In genomic region chr17:42720996-42721583, GRCh38 we compare ENCODE assay signal across 8 cellular contexts. TPM values are rescaled to one million over a fixed set of nuclear protein-coding genes. Genes with fewer than 3 reads are reported as not detected.
A peak's percentile ranks its signal among the peaks of the same experiment; 100 is the strongest.
DNase-seq lines count a peak whose midpoint lies in the region; ATAC-seq and TF ChIP-seq lines count a peak whose summit lies in the region.

No MANE protein-coding gene starts in this region.

- H3K36me3 Mint-ChIP-seq in T-cell, result peaks cover 60% of the 10 kb centered on the region
- peaks cover 17 to 91% (median 50%) of the 10 kb centered on the region in 3 donors for H3K36me3 Mint-ChIP-seq in naive thymus-derived CD8-positive, alpha-beta T cell

- H3K27me3 ChIP-seq in esophagus squamous epithelium, result no peaks in the 10 kb centered on the region

- no peak overlapping the region for H3K4me3 Mint-ChIP-seq in T-cell
- no peak overlapping the region for H3K4me3 Mint-ChIP-seq in naive thymus-derived CD8-positive, alpha-beta T cell

- intact Hi-C loops in esophagus squamous epithelium (cut with DNase I), result loop anchor here (5.0 kb wide), 1 partner anchor 41 kb away; the partner anchor contains the start of gene RAMP2

- no peaks in the 10 kb centered on the region for H3K27me3 Mint-ChIP-seq in T-cell
- no peaks in the 10 kb centered on the region for H3K27me3 Mint-ChIP-seq in naive thymus-derived CD8-positive, alpha-beta T cell

- CTCF ChIA-PET in T-cell (lab: Charles Lee), result interaction anchor here in 1 of 2 donors (1.2 kb wide), 1 partner anchor 763 kb away, joined by 3 read pairs; the partner anchor contains the start of gene DHX8

- H3K4me1 Mint-ChIP-seq in T-cell, result peaks cover 1 to 8% (median 5%) of the 10 kb centered on the region in 3 donors
- peaks cover 0 to 3% (median under 1%) of the 10 kb centered on the region in 4 donors for H3K4me1 Mint-ChIP-seq in naive thymus-derived CD8-positive, alpha-beta T cell

- peaks cover 17 to 99% (median 57%) of the 10 kb centered on the region in 3 donors for H3K36me3 ChIP-seq in esophagus squamous epithelium

- no peak for TF ChIP-seq POLR2A in esophagus squamous epithelium (IDR thresholded peaks at IDR 0.05)

- no peaks in the 10 kb centered on the region for H3K9me3 Mint-ChIP-seq in T-cell
- no peaks in the 10 kb centered on the region for H3K9me3 Mint-ChIP-seq in naive thymus-derived CD8-positive, alpha-beta T cell

- no peak overlapping the region for H3K27ac Mint-ChIP-seq in T-cell
- no peak overlapping the region for H3K27ac Mint-ChIP-seq in naive thymus-derived CD8-positive, alpha-beta T cell

- no peak overlapping the region for H3K27ac ChIP-seq in esophagus squamous epithelium

- 9 to 10% methylated on average over 2 of the region's 2 CpGs for WGBS in esophagus squamous epithelium, 2 donors

- peak; percentile 66 to 77 (median 72) for ATAC-seq in T-cell (replicated peaks in 1 of 4)
- ATAC-seq in naive thymus-derived CD8-positive, alpha-beta T cell, result peak; percentile 89 to 94
- ATAC-seq in HG02798 (IDR thresholded peaks at IDR 0.05; ENCODE audit: poor library complexity, unreplicated experiment), result no peak
- ATAC-seq in HG03439 (IDR thresholded peaks at IDR 0.05; ENCODE audit: unreplicated experiment), result no peak

- H3K4me3 ChIP-seq in esophagus squamous epithelium, result no peak overlapping the region

- POLR2A ChIA-PET in T-cell (lab: Charles Lee), result interaction anchor here in 1 of 2 donors (0.8 kb wide), 1 partner anchor 550 kb away, joined by 3 read pairs; no protein-coding TSS in a partner anchor
- POLR2A ChIA-PET in naive thymus-derived CD8-positive, alpha-beta T cell (lab: Charles Lee), result no interaction called here

- H3K4me1 ChIP-seq in esophagus squamous epithelium, result no peaks in the 10 kb centered on the region

- TF ChIP-seq CTCF in GM12872 (IDR thresholded peaks at IDR 0.05; ENCODE audit: insufficient read depth, low read depth, low read length) (peak; percentile 66), esophagus squamous epithelium (IDR thresholded peaks at IDR 0.05) (peak; percentile 59 to 76 (median 68))

- DNase-seq in AG20443 (ENCODE audit: low spot score), result peak; percentile 74
- peak; percentile 5 to 48 for DNase-seq in NCI-H1930 (lab: John Stamatoyannopoulos, UW)
- peak in 18 of 34 experiments; percentile 4 to 54 (median 22) for DNase-seq in T-cell
- no peak for DNase-seq in esophagus squamous epithelium (lab: John Stamatoyannopoulos, UW)
- peak in 9 of 10 donors; percentile 6 to 73 (median 55) for DNase-seq in naive thymus-derived CD8-positive, alpha-beta T cell

- H3K9me3 ChIP-seq in esophagus squamous epithelium, result no peaks in the 10 kb centered on the region

RNA-seq across cellular contexts. Expression of gene EZH1, which starts 23.8 kb away (rescaled TPM):
- 100 to 1,000 TPM in 4 of 5 donors, 10 to 100 TPM in 1; 87.1 to 161 (median 146) TPM for total RNA-seq in T-cell
- 10 to 100 TPM; 13.4 to 49.2 (median 22.0) TPM for total RNA-seq in esophagus squamous epithelium
- 100 to 1,000 TPM; 186 to 197 TPM for total RNA-seq in naive thymus-derived CD8-positive, alpha-beta T cell
- 10 to 100 TPM; 30.6 to 44.6 (median 32.0) TPM for polyA plus RNA-seq in naive thymus-derived CD8-positive, alpha-beta T cell

RNA-seq across cellular contexts. Expression of gene CNTNAP1, which starts 38.8 kb away (rescaled TPM):
- total RNA-seq in T-cell (10 to 100 TPM in 1 of 5 donors, 1 to 10 TPM in 4; 2.2 to 18.3 (median 3.0) TPM), esophagus squamous epithelium (under 1 TPM; 0.15 to 0.88 (median 0.43) TPM)
- total RNA-seq in naive thymus-derived CD8-positive, alpha-beta T cell, result 1 to 10 TPM; 2.7 to 3.0 TPM
- polyA plus RNA-seq in naive thymus-derived CD8-positive, alpha-beta T cell, result under 1 TPM in 1 of 3 donors, not detected in 2; 0.05 TPM

RNA-seq across cellular contexts. Expression of gene CCR10, which starts 39.4 kb away (rescaled TPM):
- total RNA-seq in T-cell (1 to 10 TPM in 4 of 5 donors, under 1 TPM in 1; 0.53 to 7.8 (median 1.3) TPM), esophagus squamous epithelium (under 1 TPM in 1 of 4 donors, not detected in 3; 0.76 TPM)
- total RNA-seq in naive thymus-derived CD8-positive, alpha-beta T cell, result 1 to 10 TPM; 1.3 to 1.7 TPM
- 1 to 10 TPM in 1 of 3 donors, under 1 TPM in 2; 0.68 to 1.8 (median 0.75) TPM for polyA plus RNA-seq in naive thymus-derived CD8-positive, alpha-beta T cell

RNA-seq across cellular contexts. Expression of gene RAMP2, which starts 39.9 kb away (rescaled TPM):
- not detected for total RNA-seq in T-cell
- 10 to 100 TPM in 2 of 4 donors, 1 to 10 TPM in 1, not detected in 1; 4.7 to 23.3 (median 11.8) TPM for total RNA-seq in esophagus squamous epithelium
- not detected for total RNA-seq in naive thymus-derived CD8-positive, alpha-beta T cell
- polyA plus RNA-seq in naive thymus-derived CD8-positive, alpha-beta T cell, result not detected

RNA-seq across cellular contexts. Expression of gene PLEKHH3, which starts 44.3 kb away (rescaled TPM):
- total RNA-seq in T-cell (1 to 10 TPM in 1 of 5 donors, under 1 TPM in 4; 0.13 to 2.5 (median 0.58) TPM), esophagus squamous epithelium (10 to 100 TPM; 41.0 to 55.8 (median 55.1) TPM)
- not detected for total RNA-seq in naive thymus-derived CD8-positive, alpha-beta T cell
- not detected for polyA plus RNA-seq in naive thymus-derived CD8-positive, alpha-beta T cell

Comparison
In these comparisons a context has a peak if more than half of its experiments do, and no peak if none do; other contexts are left out.
1. ATAC-seq: peak in T-cell (4 of 4) and naive thymus-derived CD8-positive, alpha-beta T cell (2 of 2); none in HG02798 (single experiment) and HG03439 (single experiment).